ENCODE assay signal across 8 cellular contexts in genomic region chr4:10118355-10119004, GRCh38. TPM values are rescaled to one million over a fixed set of nuclear protein-coding genes. Genes with fewer than 3 reads are reported as not detected.
DNase-seq lines count a peak whose midpoint lies in the region; ATAC-seq lines count a peak whose summit lies in the region.

No MANE protein-coding gene starts in this region.

- H3K9me3 Mint-ChIP-seq in activated T-cell treated with anti-CD3 and anti-CD28 coated beads, Interleukin-2, amount 50 U/mL, for 72 hours: no peaks in the 10 kb centered on the region

- H3K9me3 ChIP-seq in mucosa of rectum (ENCODE audit: control insufficient read depth in 2 of 2, low read length in 2 of 2): no peaks in the 10 kb centered on the region

- peak overlapping the region; percentile 99 for H3K27ac Mint-ChIP-seq in activated T-cell treated with anti-CD3 and anti-CD28 coated beads, Interleukin-2, amount 50 U/mL, for 72 hours

- peak; percentile 52 for DNase-seq in stimulated activated CD4-positive, alpha-beta T cell treated with anti-CD3 and anti-CD28 coated beads, Interleukin-15, amount 100 ng/mL, for 24 hours
- DNase-seq in stimulated activated CD4-positive, alpha-beta T cell treated with anti-CD3 and anti-CD28 coated beads, Interleukin-2, amount 100 ng/mL, for 24 hours: no peak
- peak; percentile 31 to 38 for DNase-seq in activated T-cell treated with anti-CD3 and anti-CD28 coated beads, Interleukin-2, amount 50 U/mL, for 72 hours
- DNase-seq in cortex of kidney (lab: John Stamatoyannopoulos, UW) (no peak), NCI-H2196 treated with DMSO at 0.1 percent for 48 hours (lab: John Stamatoyannopoulos, UW; ENCODE audit: unreplicated experiment) (no peak), AG08396 (ENCODE audit: low spot score) (no peak)

- no peaks in the 10 kb centered on the region for H3K27me3 ChIP-seq in mucosa of rectum (ENCODE audit: control insufficient read depth in 2 of 2, insufficient read depth in 2 of 2, low read length in 2 of 2)

- peaks cover 17 to 19% of the 10 kb centered on the region in 2 donors for H3K36me3 ChIP-seq in mucosa of rectum (ENCODE audit: control insufficient read depth in 2 of 2, insufficient read depth in 2 of 2, low read length in 2 of 2)

- peak overlapping the region; percentile 97 to 98 for H3K27ac ChIP-seq in mucosa of rectum (ENCODE audit: low read depth in 2 of 2, low read length in 2 of 2)

- ATAC-seq in activated T-cell treated with anti-CD3 and anti-CD28 coated beads, Interleukin-2, amount 50 U/mL, for 72 hours (replicated peaks in 1 of 2): peak in 1 of 2 donors; percentile 9
- ATAC-seq in HG02642 (IDR thresholded peaks at IDR 0.05; ENCODE audit: poor library complexity, unreplicated experiment): no peak

- peak overlapping the region; percentile 18 to 19 for H3K9ac ChIP-seq in mucosa of rectum (ENCODE audit: low read depth in 1 of 2, low read length in 2 of 2)

- H3K27me3 Mint-ChIP-seq in activated T-cell treated with anti-CD3 and anti-CD28 coated beads, Interleukin-2, amount 50 U/mL, for 72 hours (ENCODE audit: low read depth): no peaks in the 10 kb centered on the region

- H3K36me3 Mint-ChIP-seq in activated T-cell treated with anti-CD3 and anti-CD28 coated beads, Interleukin-2, amount 50 U/mL, for 72 hours (ENCODE audit: insufficient read depth in 2 of 2): peaks cover 10 to 20% of the 10 kb centered on the region in 2 donors

- H3K4me1 Mint-ChIP-seq in activated T-cell treated with anti-CD3 and anti-CD28 coated beads, Interleukin-2, amount 50 U/mL, for 72 hours (ENCODE audit: low read depth): peaks cover 80% of the 10 kb centered on the region

- H3K4me3 ChIP-seq in mucosa of rectum (ENCODE audit: low read length in 2 of 2): peak overlapping the region in 1 of 2 donors; percentile 10

- peaks cover 35 to 47% of the 10 kb centered on the region in 2 donors for H3K4me1 ChIP-seq in mucosa of rectum (ENCODE audit: control insufficient read depth in 2 of 2, insufficient read depth in 2 of 2, low read length in 2 of 2)

- H3K4me3 Mint-ChIP-seq in activated T-cell treated with anti-CD3 and anti-CD28 coated beads, Interleukin-2, amount 50 U/mL, for 72 hours: peak overlapping the region; percentile 92 to 98

RNA-seq across cellular contexts. Expression of gene WDR1, which starts 1.9 kb away (rescaled TPM):
- 100 to 1,000 TPM; 304 to 326 TPM for total RNA-seq in activated T-cell treated with anti-CD3 and anti-CD28 coated beads, Interleukin-2, amount 50 U/mL, for 72 hours

Comparison
In these comparisons a context has a peak if more than half of its experiments do, and no peak if none do; other contexts are left out.
1. DNase-seq: peak in stimulated activated CD4-positive, alpha-beta T cell treated with anti-CD3 and anti-CD28 coated beads, Interleukin-15, amount 100 ng/mL, for 24 hours (single experiment) and activated T-cell treated with anti-CD3 and anti-CD28 coated beads, Interleukin-2, amount 50 U/mL, for 72 hours (2 of 2); none in stimulated activated CD4-positive, alpha-beta T cell treated with anti-CD3 and anti-CD28 coated beads, Interleukin-2, amount 100 ng/mL, for 24 hours (0 of 2), cortex of kidney (single experiment), NCI-H2196 treated with DMSO at 0.1 percent for 48 hours (single experiment) and AG08396 (single experiment).